Comparison of ENCODE assay signal across 13 cellular contexts in the genomic region with DNA sequence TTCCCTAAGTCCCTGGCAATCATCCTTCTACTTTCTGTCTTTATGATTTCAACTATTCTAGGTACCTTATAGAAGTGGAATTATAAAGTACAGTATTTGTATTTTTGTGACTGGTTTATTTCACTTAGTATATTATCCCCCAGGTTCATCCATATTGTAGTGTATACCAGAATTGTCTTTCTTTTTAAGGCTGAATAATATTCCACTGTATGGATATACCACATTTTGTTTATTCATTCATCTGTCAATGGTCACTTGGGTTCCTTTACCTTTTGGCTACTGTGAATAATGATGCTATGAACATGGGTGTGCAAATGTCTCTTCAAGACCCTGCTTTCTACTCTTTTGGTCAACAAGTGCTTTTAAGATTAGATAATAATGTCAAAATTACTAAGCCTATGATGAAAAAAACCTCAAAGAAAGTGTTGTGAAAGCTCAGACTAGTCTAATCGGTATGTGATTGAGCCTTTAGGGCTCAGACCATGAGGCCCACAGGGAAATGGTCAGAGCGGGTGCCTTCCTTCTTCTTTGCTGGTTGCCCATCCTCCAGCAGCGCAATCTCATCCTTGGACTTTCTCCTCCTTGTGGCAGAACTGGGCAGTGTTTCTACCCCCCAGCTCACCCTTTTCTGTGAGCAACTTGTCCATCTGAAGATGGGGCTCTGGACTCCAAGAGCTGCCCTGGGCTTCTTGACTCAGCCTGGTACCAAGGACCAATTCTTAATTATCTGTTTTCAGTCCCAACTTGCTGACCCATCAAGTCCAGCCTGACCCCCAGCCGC.
A peak's percentile ranks its signal among the peaks of the same experiment; 100 is the strongest.
DNase-seq lines count a peak whose midpoint lies in the region; ATAC-seq and TF ChIP-seq lines count a peak whose summit lies in the region.
"Had no signal": no experiment of that assay in that cellular context is flagged by ENCODE, and none has a peak within 500 bp of the region (broad histone marks: within the 10 kb centered on the region; RNA-seq: fewer than 3 reads in every experiment).

No MANE protein-coding gene starts in this region.

- peaks cover 6% of the 10 kb centered on the region for H3K4me1 ChIP-seq in osteoblast (ENCODE audit: insufficient read depth, low read length)
- H3K4me1 ChIP-seq: upper lobe of right lung had no signal

- peaks cover 4% of the 10 kb centered on the region for H3K9me3 Mint-ChIP-seq in activated CD4-positive, alpha-beta T cell treated with anti-CD3 and anti-CD28 coated beads for 36 hours (ENCODE audit: low read depth)
- peaks cover 10% of the 10 kb centered on the region for H3K9me3 Mint-ChIP-seq in chondrocyte (ENCODE audit: low read depth)
- H3K9me3 Mint-ChIP-seq: T-helper 2 cell treated with Interferon-gamma antibody and Interleukin-4, amounts not matched to agents 5 μg/mL and 100 μg/mL, for 36 hours had no signal

- H3K4me3 Mint-ChIP-seq in activated CD4-positive, alpha-beta T cell treated with anti-CD3 and anti-CD28 coated beads for 36 hours: no peak overlapping the region
- H3K4me3 Mint-ChIP-seq in chondrocyte (ENCODE audit: unreplicated experiment): no peak overlapping the region
- H3K4me3 Mint-ChIP-seq: activated naive CD4-positive, alpha-beta T cell treated with anti-CD3 and anti-CD28 coated beads, Interleukin-2, amount 50 U/mL, for 24 hours; T-helper 2 cell treated with Interferon-gamma antibody and Interleukin-4, amounts not matched to agents 5 μg/mL and 100 μg/mL, for 36 hours had no signal

- no peak for ATAC-seq in activated CD4-positive, alpha-beta T cell treated with anti-CD3 and anti-CD28 coated beads for 36 hours
- ATAC-seq in HG03342 (IDR thresholded peaks at IDR 0.05; ENCODE audit: unreplicated experiment): no peak
- ATAC-seq: upper lobe of right lung had no signal

- CTCF ChIA-PET in activated CD4-positive, alpha-beta T cell treated with anti-CD3 and anti-CD28 coated beads for 36 hours (lab: Charles Lee): interaction anchor here (0.6 to 0.9 kb wide), 2 partner anchors 8 to 938 kb away, joined by 3 read pairs; no protein-coding TSS in a partner anchor

- peak; percentile 6 for DNase-seq in activated CD4-positive, alpha-beta T cell treated with anti-CD3 and anti-CD28 coated beads for 36 hours
- DNase-seq in activated CD4-positive, alpha-beta T cell treated with anti-CD3 and anti-CD28 coated beads, Interleukin-2, amount 50 U/mL, for 1 hour: no peak
- DNase-seq in chondrocyte (ENCODE audit: low spot score) (no peak), osteoblast (ENCODE audit: insufficient read length, low spot score, missing footprints) (no peak), HT-29 (ENCODE audit: low spot score) (no peak)
- DNase-seq in activated CD8-positive, alpha-beta memory T cell treated with anti-CD3 and anti-CD28 coated beads for 24 hours: no peak
- DNase-seq: cerebellar nuclear complex, MM.1S, upper lobe of right lung had no signal

- peaks cover 4% of the 10 kb centered on the region for H3K36me3 Mint-ChIP-seq in activated CD4-positive, alpha-beta T cell treated with anti-CD3 and anti-CD28 coated beads for 36 hours (ENCODE audit: low read depth)
- no peaks in the 10 kb centered on the region for H3K36me3 Mint-ChIP-seq in chondrocyte (ENCODE audit: low read depth)
- H3K36me3 Mint-ChIP-seq: activated naive CD4-positive, alpha-beta T cell treated with anti-CD3 and anti-CD28 coated beads, Interleukin-2, amount 50 U/mL, for 24 hours had no signal

- POLR2A ChIA-PET in activated CD4-positive, alpha-beta T cell treated with anti-CD3 and anti-CD28 coated beads for 36 hours (lab: Charles Lee): no interaction called here

- no peak overlapping the region for H2AFZ ChIP-seq in osteoblast (ENCODE audit: low read length)

- H3K4me3 ChIP-seq in osteoblast (ENCODE audit: insufficient read depth, low read length): no peak overlapping the region
- H3K4me3 ChIP-seq: upper lobe of right lung had no signal

- H3K27me3 Mint-ChIP-seq in activated CD4-positive, alpha-beta T cell treated with anti-CD3 and anti-CD28 coated beads for 36 hours: peaks cover 18% of the 10 kb centered on the region
- no peaks in the 10 kb centered on the region for H3K27me3 Mint-ChIP-seq in chondrocyte (ENCODE audit: low read depth)

- H3K27ac ChIP-seq in osteoblast (ENCODE audit: low read depth, low read length): no peak overlapping the region
- H3K27ac ChIP-seq: upper lobe of right lung had no signal

- no peaks in the 10 kb centered on the region for H3K9me3 ChIP-seq in osteoblast (ENCODE audit: low read depth, low read length)

- no peak overlapping the region for H3K4me2 ChIP-seq in osteoblast (ENCODE audit: insufficient read depth, low read length)

- intact Hi-C loops in activated CD4-positive, alpha-beta T cell treated with anti-CD3 and anti-CD28 coated beads for 36 hours (cut with DNase I, micrococcal nuclease): no loop called here

- H3K4me1 Mint-ChIP-seq in activated CD4-positive, alpha-beta T cell treated with anti-CD3 and anti-CD28 coated beads for 36 hours: no peaks in the 10 kb centered on the region
- peaks cover 21% of the 10 kb centered on the region for H3K4me1 Mint-ChIP-seq in chondrocyte (ENCODE audit: low read depth)
- H3K4me1 Mint-ChIP-seq: activated naive CD4-positive, alpha-beta T cell treated with anti-CD3 and anti-CD28 coated beads, Interleukin-2, amount 50 U/mL, for 24 hours had no signal

- H3K36me3 ChIP-seq in osteoblast (ENCODE audit: insufficient read depth, low read length): no peaks in the 10 kb centered on the region
- H3K36me3 ChIP-seq: upper lobe of right lung had no signal

- no peaks in the 10 kb centered on the region for H3K79me2 ChIP-seq in osteoblast (ENCODE audit: insufficient read depth, low read length)

- peak; percentile 16; the same call in 1 of the 2 replicates for TF ChIP-seq CTCF in LNCAP (IDR thresholded peaks at IDR 0.05)
- peak; percentile 32 for TF ChIP-seq CTCF in chondrocyte (IDR thresholded peaks at IDR 0.05)
- peak; percentile 25 for TF ChIP-seq CTCF in osteoblast (IDR thresholded peaks at IDR 0.05; ENCODE audit: extremely low read depth, low read depth, low read length)

- H3K27ac Mint-ChIP-seq in activated CD4-positive, alpha-beta T cell treated with anti-CD3 and anti-CD28 coated beads for 36 hours: no peak overlapping the region
- H3K27ac Mint-ChIP-seq in chondrocyte (ENCODE audit: unreplicated experiment): no peak overlapping the region
- H3K27ac Mint-ChIP-seq: activated naive CD4-positive, alpha-beta T cell treated with anti-CD3 and anti-CD28 coated beads, Interleukin-2, amount 50 U/mL, for 24 hours; T-helper 2 cell treated with Interferon-gamma antibody and Interleukin-4, amounts not matched to agents 5 μg/mL and 100 μg/mL, for 36 hours had no signal

- H4K20me1 ChIP-seq in osteoblast (ENCODE audit: insufficient read depth, low read length): no peaks in the 10 kb centered on the region

- no peaks in the 10 kb centered on the region for H3K27me3 ChIP-seq in osteoblast (ENCODE audit: insufficient read depth, low read length)
- H3K27me3 ChIP-seq: upper lobe of right lung had no signal
